Comparison of ENCODE assay signal across 8 cellular contexts in the genomic region with DNA sequence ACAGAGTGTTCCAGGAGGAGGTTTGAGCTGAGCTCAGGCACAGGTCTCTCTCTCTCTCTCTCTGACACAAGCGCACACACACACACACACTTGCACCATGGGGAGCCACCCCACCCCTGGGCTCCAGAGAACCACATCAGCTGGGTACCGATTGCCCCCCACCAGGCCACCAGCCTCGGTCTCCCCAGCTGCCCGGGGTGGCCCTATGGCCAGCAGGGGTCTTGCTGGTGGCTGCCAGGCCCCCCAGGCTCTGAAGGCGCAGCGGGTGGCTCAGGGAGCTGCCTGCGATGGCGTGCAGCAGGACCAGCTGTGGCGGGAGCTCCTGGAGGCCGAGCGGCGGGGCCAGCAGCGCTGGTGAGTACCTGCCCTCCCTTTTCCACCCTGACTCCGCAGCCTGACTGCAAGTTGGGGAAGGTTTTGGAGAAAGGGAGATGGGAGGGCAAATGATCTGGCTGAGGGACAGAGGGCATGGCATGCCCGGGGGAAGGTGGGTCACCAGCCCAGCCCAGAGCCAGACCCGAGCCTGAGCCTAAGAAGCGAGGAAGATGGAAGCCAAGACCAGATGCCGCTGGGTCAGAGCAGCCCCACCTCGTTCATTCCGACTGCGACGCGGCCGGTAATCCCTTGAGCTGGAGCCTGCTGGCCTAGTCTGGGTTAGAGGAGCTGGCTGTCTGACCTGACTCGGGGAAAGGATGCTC. TPM values are rescaled to one million over a fixed set of nuclear protein-coding genes. Genes with fewer than 3 reads are reported as not detected.
A peak's percentile ranks its signal among the peaks of the same experiment; 100 is the strongest.
DNase-seq lines count a peak whose midpoint lies in the region; ATAC-seq and TF ChIP-seq lines count a peak whose summit lies in the region.

No MANE protein-coding gene starts in this region.

- peaks cover 1% of the 10 kb centered on the region for H3K79me2 ChIP-seq in trophoblast cell (ENCODE audit: control insufficient read depth, insufficient read depth, low read length, poor library complexity)

- H2BK5ac ChIP-seq in trophoblast cell (ENCODE audit: low read depth, low read length, poor library complexity), result no peak overlapping the region

- H3K23ac ChIP-seq in trophoblast cell (ENCODE audit: low read length), result no peak overlapping the region

- peak overlapping the region; percentile 19 for H4K8ac ChIP-seq in trophoblast cell (ENCODE audit: low read depth, low read length)

- peak overlapping the region; percentile 68 for H3K4me2 ChIP-seq in trophoblast cell (ENCODE audit: low read length)

- peaks cover 3% of the 10 kb centered on the region for H3K79me1 ChIP-seq in trophoblast cell (ENCODE audit: low read length)

- H3K4me1 ChIP-seq in SJCRH30, result no peaks in the 10 kb centered on the region; the same call in 1 of the 2 replicates
- peaks cover 2 to 4% of the 10 kb centered on the region in 2 experiments for H3K4me1 ChIP-seq in trophoblast cell (ENCODE audit: control insufficient read depth in 1 of 2, insufficient read depth in 2 of 2, low read length in 2 of 2)

- no peak overlapping the region for H3K4ac ChIP-seq in trophoblast cell (ENCODE audit: low read depth, low read length)

- DNase-seq in EH (ENCODE audit: low read depth), result peak; percentile 15
- DNase-seq in SJCRH30, result no peak
- no peak for DNase-seq in fibroblast of pulmonary artery (ENCODE audit: low read depth)
- no peak for DNase-seq in trophoblast cell
- DNase-seq in stimulated activated naive CD4-positive, alpha-beta T cell (lab: John Stamatoyannopoulos, UW), result no peak
- no peak for DNase-seq in SHP77 (lab: John Stamatoyannopoulos, UW)
- no peak for DNase-seq in RPMI8226

- no peak overlapping the region for H2AK5ac ChIP-seq in trophoblast cell (ENCODE audit: low read length)

- WGBS in trophoblast cell (ENCODE audit: extremely low coverage, insufficient coverage, insufficient read length), result no CpG with 5 or more reads among the region's 25 CpGs

- H2AFZ ChIP-seq in trophoblast cell (ENCODE audit: insufficient read depth, low read length, poor library complexity), result peak overlapping the region; percentile 53

- no peak for ATAC-seq in HG03378 (IDR thresholded peaks at IDR 0.05; ENCODE audit: unreplicated experiment)

- no peak overlapping the region for H4K12ac ChIP-seq in trophoblast cell (ENCODE audit: low read depth, low read length)

- 0 out of 2 replicates have a peak, but pooled peaks cover 6% of the 10 kb centered on the region for H3K27me3 ChIP-seq in SJCRH30
- H3K27me3 ChIP-seq in trophoblast cell (ENCODE audit: insufficient read depth, low read length), result no peaks in the 10 kb centered on the region

- no peak overlapping the region for H3K14ac ChIP-seq in trophoblast cell (ENCODE audit: low read length)

- H3K27ac ChIP-seq in SJCRH30 (no peak overlapping the region), trophoblast cell (ENCODE audit: low read depth, low read length) (no peak overlapping the region)

- no peak overlapping the region for H4K91ac ChIP-seq in trophoblast cell (ENCODE audit: low read depth, low read length)

- H2BK12ac ChIP-seq in trophoblast cell (ENCODE audit: low read length), result peak overlapping the region; percentile 32

- no peak for TF ChIP-seq CTCF in fibroblast of pulmonary artery (IDR thresholded peaks at IDR 0.05; ENCODE audit: low read length, missing control alignments)

- H2BK120ac ChIP-seq in trophoblast cell (ENCODE audit: insufficient read depth, low read length, poor library complexity), result no peak overlapping the region

- no peaks in the 10 kb centered on the region for H3K9me3 ChIP-seq in SJCRH30 (replicated peaks)
- no peaks in the 10 kb centered on the region for H3K9me3 ChIP-seq in trophoblast cell (ENCODE audit: insufficient read depth, low read depth, low read length)

- no peak overlapping the region for H3K9ac ChIP-seq in trophoblast cell (ENCODE audit: low read length)

- H3K18ac ChIP-seq in trophoblast cell (ENCODE audit: low read length), result no peak overlapping the region

- no peaks in the 10 kb centered on the region for H3K36me3 ChIP-seq in SJCRH30
- no peaks in the 10 kb centered on the region for H3K36me3 ChIP-seq in trophoblast cell (ENCODE audit: control insufficient read depth in 1 of 2, insufficient read depth in 2 of 2, low read length in 2 of 2)

- peak overlapping the region; percentile 50 for H3K4me3 ChIP-seq in SJCRH30
- H3K4me3 ChIP-seq in fibroblast of pulmonary artery (replicated peaks; ENCODE audit: low read depth, low read length), result peak overlapping the region; percentile 59
- no peak overlapping the region for H3K4me3 ChIP-seq in trophoblast cell (ENCODE audit: low read depth, low read length)

RNA-seq across cellular contexts. Expression of gene SLC66A3, which starts 21.9 kb away (rescaled TPM):
- total RNA-seq in SJCRH30 (2014; rRNA removed; shearing (Covaris generic)), result 5.0 and 6.1 TPM in 2 replicates
- polyA plus RNA-seq in trophoblast cell (2013), result 18.5 and 18.7 TPM in 2 replicates
